30 cellular contexts compared by ENCODE assay signal in genomic region chrX:115896362-115896761, GRCh38.
"Had no signal": no experiment of that assay in that cellular context is flagged by ENCODE, and none has a peak within 500 bp of the region (broad histone marks: within the 10 kb centered on the region; RNA-seq: fewer than 3 reads in every experiment).

No MANE protein-coding gene starts in this region.

- H3K9me3 Mint-ChIP-seq: natural killer cell treated with Interleukin-12 subunit alpha and Interleukin-12 subunit beta and Interleukin-15 and Interleukin-18, amount 100 ng/mL, for 72 hours; stimulated activated naive CD8-positive, alpha-beta T cell treated with anti-CD3 and anti-CD28 coated beads, Interleukin-15, Interleukin-2, amounts not matched to agents 100 ng/mL and 50 ng/mL, for 24 hours had no signal

- H3K27ac ChIP-seq: neutrophil, ovary, parathyroid adenoma, psoas muscle, right lobe of liver, sigmoid colon, stomach, thoracic aorta, thyroid gland, tibial nerve, upper lobe of right lung, uterus had no signal

- FAIRE-seq: small intestine had no signal

- ATAC-seq: naive thymus-derived CD8-positive, alpha-beta T cell; natural killer cell treated with Interleukin-12 subunit alpha and Interleukin-12 subunit beta and Interleukin-15 and Interleukin-18, amount 100 ng/mL, for 72 hours; psoas muscle; right cardiac atrium; right lobe of liver; stimulated activated effector memory CD8-positive, alpha-beta T cell treated with anti-CD3 and anti-CD28 coated beads, Interleukin-12 subunit alpha, Interleukin-12 subunit beta, amount 100 ng/mL, for 72 hours; stimulated activated naive B cell treated with anti-CD40 and anti-IgM and Interleukin-4, amounts not matched to agents 10 μg/mL and 1 μg/mL and 100 μg/mL, for 72 hours; upper lobe of right lung had no signal

- H3K79me2 ChIP-seq: parathyroid adenoma had no signal

- H3K9ac ChIP-seq: parathyroid adenoma had no signal

- H3K4me3 Mint-ChIP-seq: naive thymus-derived CD8-positive, alpha-beta T cell; natural killer cell treated with Interleukin-12 subunit alpha and Interleukin-12 subunit beta and Interleukin-15 and Interleukin-18, amount 100 ng/mL, for 72 hours; nephron progenitor cell; neural crest cell; stimulated activated effector memory CD8-positive, alpha-beta T cell treated with anti-CD3 and anti-CD28 coated beads, Interleukin-12 subunit alpha, Interleukin-12 subunit beta, amount 100 ng/mL, for 72 hours; stimulated activated naive B cell treated with anti-CD40 and anti-IgM and Interleukin-4, amounts not matched to agents 10 μg/mL and 1 μg/mL and 100 μg/mL, for 72 hours; stimulated activated naive CD8-positive, alpha-beta T cell treated with anti-CD3 and anti-CD28 coated beads, Interleukin-15, Interleukin-2, amounts not matched to agents 100 ng/mL and 50 ng/mL, for 24 hours had no signal

- H3K27ac Mint-ChIP-seq: naive thymus-derived CD8-positive, alpha-beta T cell; natural killer cell treated with Interleukin-12 subunit alpha and Interleukin-12 subunit beta and Interleukin-15 and Interleukin-18, amount 100 ng/mL, for 72 hours; nephron progenitor cell; progenitor cell of endocrine pancreas; stimulated activated effector memory CD8-positive, alpha-beta T cell treated with anti-CD3 and anti-CD28 coated beads, Interleukin-12 subunit alpha, Interleukin-12 subunit beta, amount 100 ng/mL, for 72 hours; stimulated activated naive B cell treated with anti-CD40 and anti-IgM and Interleukin-4, amounts not matched to agents 10 μg/mL and 1 μg/mL and 100 μg/mL, for 72 hours; stimulated activated naive CD8-positive, alpha-beta T cell treated with anti-CD3 and anti-CD28 coated beads, Interleukin-15, Interleukin-2, amounts not matched to agents 100 ng/mL and 50 ng/mL, for 24 hours had no signal

- H3K27me3 Mint-ChIP-seq: naive thymus-derived CD8-positive, alpha-beta T cell; progenitor cell of endocrine pancreas; stimulated activated naive CD8-positive, alpha-beta T cell treated with anti-CD3 and anti-CD28 coated beads, Interleukin-15, Interleukin-2, amounts not matched to agents 100 ng/mL and 50 ng/mL, for 24 hours had no signal

- DNase-seq: naive thymus-derived CD8-positive, alpha-beta T cell; nephron progenitor cell; nucleus accumbens; ovary; posterior cingulate gyrus; right lobe of liver; sigmoid colon; small intestine; stimulated activated CD4-positive, alpha-beta T cell treated with anti-CD3 and anti-CD28 coated beads, Interleukin-15, amount 100 ng/mL, for 24 hours; stimulated activated CD4-positive, alpha-beta T cell treated with anti-CD3 and anti-CD28 coated beads, Interleukin-2, amount 100 ng/mL, for 24 hours; stimulated activated CD4-positive, alpha-beta T cell treated with anti-CD3 and anti-CD28 coated beads, Interleukin-2, amount 100 ng/mL, for 48 hours; stimulated activated CD4-positive, alpha-beta T cell treated with anti-CD3 and anti-CD28 coated beads, Interleukin-4, amount 100 ng/mL, for 24 hours; stimulated activated naive B cell treated with anti-CD40 and anti-IgM and Interleukin-4, amounts not matched to agents 10 μg/mL and 1 μg/mL and 100 μg/mL, for 72 hours; stimulated activated naive CD4-positive, alpha-beta T cell treated with Interleukin-2 at 50 U/mL for 16 hours; stomach; thyroid gland; trophoblast cell; upper lobe of right lung; uterus had no signal

- H3K4me3 ChIP-seq: ovary, psoas muscle, right lobe of liver, sigmoid colon, stomach, thoracic aorta, thyroid gland, tibial nerve, upper lobe of right lung, uterus had no signal

- H3K4me1 Mint-ChIP-seq: naive thymus-derived CD8-positive, alpha-beta T cell; nephron progenitor cell; neural crest cell; stimulated activated effector memory CD8-positive, alpha-beta T cell treated with anti-CD3 and anti-CD28 coated beads, Interleukin-12 subunit alpha, Interleukin-12 subunit beta, amount 100 ng/mL, for 72 hours had no signal

- H3K36me3 Mint-ChIP-seq: naive thymus-derived CD8-positive, alpha-beta T cell; natural killer cell treated with Interleukin-12 subunit alpha and Interleukin-12 subunit beta and Interleukin-15 and Interleukin-18, amount 100 ng/mL, for 72 hours; stimulated activated effector memory CD8-positive, alpha-beta T cell treated with anti-CD3 and anti-CD28 coated beads, Interleukin-12 subunit alpha, Interleukin-12 subunit beta, amount 100 ng/mL, for 72 hours; stimulated activated naive B cell treated with anti-CD40 and anti-IgM and Interleukin-4, amounts not matched to agents 10 μg/mL and 1 μg/mL and 100 μg/mL, for 72 hours had no signal

- H3K27me3 ChIP-seq: neutrophil, ovary, right lobe of liver, sigmoid colon, stomach, thyroid gland, tibial nerve, upper lobe of right lung, uterus had no signal

- H3K4me1 ChIP-seq: parathyroid adenoma, psoas muscle, tibial nerve, upper lobe of right lung, uterus had no signal

- H3K36me3 ChIP-seq: neutrophil, ovary, right lobe of liver, sigmoid colon, thoracic aorta, thyroid gland, tibial nerve, upper lobe of right lung, uterus had no signal

- H2AFZ ChIP-seq: parathyroid adenoma had no signal

- H3K9me3 ChIP-seq: neutrophil, ovary, psoas muscle, right lobe of liver, sigmoid colon, thoracic aorta, thyroid gland, upper lobe of right lung, uterus had no signal
